ENCODE assay signal across 19 cellular contexts in the genomic region with DNA sequence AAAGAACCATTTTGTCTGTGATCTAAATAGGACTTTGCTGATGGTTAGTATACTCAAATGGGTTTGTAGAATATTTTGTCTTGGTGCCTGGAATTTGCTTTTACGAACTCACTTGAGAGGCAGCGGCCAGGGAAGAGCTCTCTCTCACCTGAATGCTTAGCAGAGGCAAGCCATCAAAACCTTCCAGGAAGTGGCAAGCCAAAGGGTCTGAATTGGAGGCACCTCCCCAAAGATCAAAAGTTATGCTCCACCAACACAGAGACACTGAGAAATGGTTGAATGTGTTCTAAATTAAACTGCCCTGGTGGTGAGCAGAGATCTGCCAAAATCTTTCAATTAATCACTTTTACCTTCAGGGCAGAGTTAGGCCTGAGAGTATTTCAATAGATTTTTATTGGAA.
DNase-seq lines count a peak whose midpoint lies in the region; ATAC-seq, FAIRE-seq and TF ChIP-seq lines count a peak whose summit lies in the region.
"Had no signal": no experiment of that assay in that cellular context is flagged by ENCODE, and none has a peak within 500 bp of the region (broad histone marks: within the 10 kb centered on the region; RNA-seq: fewer than 3 reads in every experiment).

No MANE protein-coding gene starts in this region.

- no peaks in the 10 kb centered on the region for H3K27me3 ChIP-seq in CD4-positive, CD25-positive, alpha-beta regulatory T cell (ENCODE audit: control insufficient read depth, insufficient read depth, low read length)
- no peaks in the 10 kb centered on the region for H3K27me3 ChIP-seq in CD8-positive, alpha-beta memory T cell (ENCODE audit: insufficient read depth, low read length, poor library complexity, severe bottlenecking)
- H3K27me3 ChIP-seq: sigmoid colon, uterus had no signal

- no peak for TF ChIP-seq CTCF in natural killer cell (IDR thresholded peaks at IDR 0.05)

- no peak for TF ChIP-seq POLR2A in GM12892 (IDR thresholded peaks at IDR 0.05; ENCODE audit: low read depth, low read length)

- H3K9me3 Mint-ChIP-seq in CD4-positive, CD25-positive, alpha-beta regulatory T cell, result peaks cover 0 to 7% (median 0%) of the 10 kb centered on the region in 7 donors
- no peaks in the 10 kb centered on the region for H3K9me3 Mint-ChIP-seq in CD8-positive, alpha-beta memory T cell
- peaks cover 5% of the 10 kb centered on the region for H3K9me3 Mint-ChIP-seq in activated naive CD8-positive, alpha-beta T cell treated with anti-CD3 and anti-CD28 coated beads, Interleukin-2, amount 10 ng/mL, durations not matched to agents 7 days and 5 days
- no peaks in the 10 kb centered on the region for H3K9me3 Mint-ChIP-seq in natural killer cell

- H3K4me3 Mint-ChIP-seq in CD4-positive, CD25-positive, alpha-beta regulatory T cell, result peak overlapping the region in 2 of 4 donors; percentile 23 to 63
- peak overlapping the region in 5 of 7 donors; percentile 7 to 60 (median 26) for H3K4me3 Mint-ChIP-seq in CD8-positive, alpha-beta memory T cell
- H3K4me3 Mint-ChIP-seq in activated naive CD8-positive, alpha-beta T cell treated with anti-CD3 and anti-CD28 coated beads, Interleukin-2, amount 10 ng/mL, durations not matched to agents 7 days and 5 days, result peak overlapping the region; percentile 53
- H3K4me3 Mint-ChIP-seq in natural killer cell, result no peak overlapping the region

- peaks cover 31% of the 10 kb centered on the region for H3K36me3 Mint-ChIP-seq in CD4-positive, CD25-positive, alpha-beta regulatory T cell
- peaks cover 19 to 56% (median 21%) of the 10 kb centered on the region in 3 donors for H3K36me3 Mint-ChIP-seq in CD8-positive, alpha-beta memory T cell
- peaks cover 43% of the 10 kb centered on the region for H3K36me3 Mint-ChIP-seq in activated naive CD8-positive, alpha-beta T cell treated with anti-CD3 and anti-CD28 coated beads, Interleukin-2, amount 10 ng/mL, durations not matched to agents 7 days and 5 days
- no peaks in the 10 kb centered on the region for H3K36me3 Mint-ChIP-seq in natural killer cell

- intact Hi-C loops in natural killer cell (cut with micrococcal nuclease), result no loop called here

- no peaks in the 10 kb centered on the region for H3K9me3 ChIP-seq in CD4-positive, CD25-positive, alpha-beta regulatory T cell (ENCODE audit: control insufficient read depth in 2 of 2, low read length in 2 of 2)
- no peaks in the 10 kb centered on the region for H3K9me3 ChIP-seq in CD8-positive, alpha-beta memory T cell (ENCODE audit: low read length)
- H3K9me3 ChIP-seq: sigmoid colon, uterus had no signal

- POLR2A ChIA-PET in CD8-positive, alpha-beta memory T cell (lab: Charles Lee), result no interaction called here
- POLR2A ChIA-PET in activated naive CD8-positive, alpha-beta T cell treated with anti-CD3 and anti-CD28 coated beads, Interleukin-2, amount 10 ng/mL, durations not matched to agents 7 days and 5 days (lab: Charles Lee), result no interaction called here

- H3K4me1 Mint-ChIP-seq in CD4-positive, CD25-positive, alpha-beta regulatory T cell, result peaks cover 23 to 48% (median 30%) of the 10 kb centered on the region in 4 donors
- peaks cover 48 to 70% (median 70%) of the 10 kb centered on the region in 3 donors for H3K4me1 Mint-ChIP-seq in CD8-positive, alpha-beta memory T cell
- peaks cover 13% of the 10 kb centered on the region for H3K4me1 Mint-ChIP-seq in activated naive CD8-positive, alpha-beta T cell treated with anti-CD3 and anti-CD28 coated beads, Interleukin-2, amount 10 ng/mL, durations not matched to agents 7 days and 5 days
- peaks cover 42 to 44% of the 10 kb centered on the region in 2 donors for H3K4me1 Mint-ChIP-seq in natural killer cell

- no peaks in the 10 kb centered on the region for H3K27me3 Mint-ChIP-seq in CD4-positive, CD25-positive, alpha-beta regulatory T cell
- no peaks in the 10 kb centered on the region for H3K27me3 Mint-ChIP-seq in CD8-positive, alpha-beta memory T cell
- no peaks in the 10 kb centered on the region for H3K27me3 Mint-ChIP-seq in activated naive CD8-positive, alpha-beta T cell treated with anti-CD3 and anti-CD28 coated beads, Interleukin-2, amount 10 ng/mL, durations not matched to agents 7 days and 5 days
- no peaks in the 10 kb centered on the region for H3K27me3 Mint-ChIP-seq in natural killer cell (ENCODE audit: low read depth in 2 of 2)

- no peak for FAIRE-seq in GM12892 (lab: Jason Lieb, UNC)
- FAIRE-seq: endothelial cell of umbilical vein had no signal

- no peak overlapping the region for H3K27ac ChIP-seq in CD4-positive, CD25-positive, alpha-beta regulatory T cell (ENCODE audit: insufficient read depth, low read length, poor library complexity, severe bottlenecking)
- no peak overlapping the region for H3K27ac ChIP-seq in CD8-positive, alpha-beta memory T cell (ENCODE audit: low read depth, low read length)
- H3K27ac ChIP-seq: HL-60, KMS-11, parathyroid adenoma, sigmoid colon had no signal

- peaks cover 9% of the 10 kb centered on the region for H3K4me1 ChIP-seq in CD4-positive, CD25-positive, alpha-beta regulatory T cell (ENCODE audit: control insufficient read depth, insufficient read depth, low read length, poor library complexity, severe bottlenecking)
- H3K4me1 ChIP-seq in CD8-positive, alpha-beta memory T cell (ENCODE audit: insufficient read depth, low read length), result peaks cover 10% of the 10 kb centered on the region
- H3K4me1 ChIP-seq: parathyroid adenoma, sigmoid colon, uterus had no signal

- no peaks in the 10 kb centered on the region for H3K36me3 ChIP-seq in CD4-positive, CD25-positive, alpha-beta regulatory T cell (ENCODE audit: control insufficient read depth, insufficient read depth, low read length)
- H3K36me3 ChIP-seq in CD8-positive, alpha-beta memory T cell (ENCODE audit: insufficient read depth, low read length), result no peaks in the 10 kb centered on the region
- H3K36me3 ChIP-seq: sigmoid colon, uterus had no signal

- ATAC-seq in CD4-positive, CD25-positive, alpha-beta regulatory T cell (ENCODE audit: low read depth in 2 of 2), result peak in 1 of 2 donors; percentile 52
- ATAC-seq in activated naive CD8-positive, alpha-beta T cell treated with anti-CD3 and anti-CD28 coated beads, Interleukin-2, amount 10 ng/mL, durations not matched to agents 7 days and 5 days (ENCODE audit: low read depth), result peak; percentile 95
- ATAC-seq in natural killer cell (peak in 1 of 3 donors; percentile 51), HG03354 (IDR thresholded peaks at IDR 0.05; ENCODE audit: poor library complexity, severe bottlenecking, unreplicated experiment) (no peak)
- ATAC-seq: left lobe of liver had no signal

- DNase-seq in CD4-positive, CD25-positive, alpha-beta regulatory T cell, result peak in 1 of 3 donors; percentile 46
- peak in 2 of 5 donors; percentile 10 to 35 for DNase-seq in CD8-positive, alpha-beta memory T cell
- DNase-seq in activated naive CD8-positive, alpha-beta T cell treated with anti-CD3 and anti-CD28 coated beads, Interleukin-2, amount 10 ng/mL, durations not matched to agents 7 days and 5 days, result no peak
- DNase-seq in natural killer cell (no peak), GM12892 (ENCODE audit: insufficient read length) (no peak), T-helper 1 cell (no peak)
- DNase-seq: activated naive CD4-positive, alpha-beta T cell; foreskin melanocyte; H7; NCI-H1048; NCI-H2029 treated with DMSO at 0.1 percent for 48 hours; sigmoid colon; uterus had no signal

- peak overlapping the region in 2 of 3 donors; percentile 5 to 26 for H3K27ac Mint-ChIP-seq in CD4-positive, CD25-positive, alpha-beta regulatory T cell
- H3K27ac Mint-ChIP-seq in CD8-positive, alpha-beta memory T cell, result peak overlapping the region in 6 of 8 donors; percentile 8 to 73 (median 32)
- peak overlapping the region; percentile 39 for H3K27ac Mint-ChIP-seq in activated naive CD8-positive, alpha-beta T cell treated with anti-CD3 and anti-CD28 coated beads, Interleukin-2, amount 10 ng/mL, durations not matched to agents 7 days and 5 days
- peak overlapping the region; percentile 51 to 65 for H3K27ac Mint-ChIP-seq in natural killer cell

- CTCF ChIA-PET in CD8-positive, alpha-beta memory T cell (lab: Charles Lee), result no interaction called here

- H3K4me3 ChIP-seq in CD4-positive, CD25-positive, alpha-beta regulatory T cell (ENCODE audit: low read depth, low read length), result no peak overlapping the region
- H3K4me3 ChIP-seq in CD8-positive, alpha-beta memory T cell (ENCODE audit: low read length), result peak overlapping the region; percentile 11
- H3K4me3 ChIP-seq: sigmoid colon, uterus had no signal
